ENCODE assay signal across 8 cellular contexts in the genomic region with DNA sequence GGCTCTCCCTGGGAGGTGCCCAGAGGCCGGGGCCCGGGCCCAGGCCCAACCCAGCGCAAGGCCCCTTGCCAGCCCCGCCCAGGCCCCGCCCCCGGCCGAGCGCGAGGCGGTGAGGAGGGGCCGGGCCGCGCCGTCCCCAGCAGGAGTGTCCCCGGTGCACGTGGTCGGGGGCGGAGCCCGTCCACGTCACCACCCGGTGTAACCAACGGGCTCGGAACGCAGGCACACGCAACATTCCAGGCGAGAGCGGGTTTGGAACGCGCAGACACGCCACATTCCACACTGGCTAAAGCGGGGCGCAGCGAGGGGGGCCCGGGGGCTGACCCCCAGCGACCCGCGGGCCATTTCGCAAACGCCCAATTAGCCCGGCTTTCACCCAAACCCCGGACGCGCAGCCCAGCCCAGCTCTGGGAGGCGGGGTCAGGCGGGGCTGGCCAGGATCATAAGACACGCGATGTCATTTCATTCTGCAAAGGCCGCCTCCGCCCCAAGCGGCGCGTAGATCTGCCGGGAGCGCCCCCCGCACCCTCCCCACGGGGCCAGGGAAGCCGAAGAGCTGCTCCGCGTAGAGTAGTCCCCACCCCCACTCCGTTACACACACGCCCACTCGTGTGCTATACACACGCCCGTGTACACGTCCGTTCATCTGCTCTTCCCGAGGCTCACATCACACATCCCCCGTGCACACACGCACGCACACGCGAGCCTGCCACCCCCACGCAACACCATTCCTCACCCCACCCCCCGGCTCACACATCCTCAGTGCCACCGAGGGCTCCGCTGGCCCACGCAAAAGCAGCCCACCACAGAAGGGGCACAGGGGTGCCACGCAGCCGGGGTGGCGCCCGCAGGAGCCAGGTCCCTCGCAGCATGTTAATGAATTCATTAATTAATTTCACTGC. TPM values are rescaled to one million over a fixed set of nuclear protein-coding genes. Genes with fewer than 3 reads are reported as not detected.
DNase-seq lines count a peak whose midpoint lies in the region; ATAC-seq and TF ChIP-seq lines count a peak whose summit lies in the region.

No MANE protein-coding gene starts in this region.

- under 1% methylated on average over 44 of the region's 82 CpGs for WGBS in hepatocyte (ENCODE audit: low lambda C conversion rate, missing lambda C conversion rate)
- WGBS in aorta, 2 donors, result 1% methylated on average over 65 to 82 of the region's 82 CpGs

- ATAC-seq in HG02763 (IDR thresholded peaks at IDR 0.05; ENCODE audit: unreplicated experiment) (peak; percentile 35), aorta (ENCODE audit: low FRiP score) (peak; percentile 85)

- in situ Hi-C loops in GM13977 (cut with MboI; ENCODE audit: low pct_unique_long_range_greater_than_20kb, low sequenced_read_pairs, unreplicated experiment), result no loop called here
- in situ Hi-C loops in astrocyte of the cerebellum (cut with HindIII; ENCODE audit: low sequenced_read_pairs), result no loop called here

- H3K4me1 ChIP-seq in hepatocyte (ENCODE audit: insufficient read depth), result peaks cover 45% of the 10 kb centered on the region
- peaks cover 0 to 2% of the 10 kb centered on the region in 2 donors for H3K4me1 ChIP-seq in aorta (ENCODE audit: control insufficient read depth in 1 of 2, insufficient read depth in 2 of 2, low read length in 2 of 2)

- peaks cover 11% of the 10 kb centered on the region for H4K20me1 ChIP-seq in hepatocyte (ENCODE audit: insufficient read depth, poor library complexity, severe bottlenecking)

- no peaks in the 10 kb centered on the region for H3K27me3 ChIP-seq in hepatocyte
- no peaks in the 10 kb centered on the region for H3K27me3 ChIP-seq in aorta (ENCODE audit: control insufficient read depth in 1 of 2, insufficient read depth in 2 of 2, low read length in 1 of 2)

- H3K9me3 ChIP-seq in hepatocyte (ENCODE audit: low read depth), result no peaks in the 10 kb centered on the region
- H3K9me3 ChIP-seq in aorta (ENCODE audit: control insufficient read depth, low read length), result no peaks in the 10 kb centered on the region

- H3K36me3 ChIP-seq in hepatocyte (replicated peaks; ENCODE audit: insufficient read depth, low read depth) (no peaks in the 10 kb centered on the region), aorta (ENCODE audit: control insufficient read depth in 1 of 2, insufficient read depth in 2 of 2, low read length in 1 of 2) (no peaks in the 10 kb centered on the region)

- peak; percentile 10 for TF ChIP-seq CTCF in GM13977 (IDR thresholded peaks at IDR 0.05; ENCODE audit: extremely low read depth, insufficient read depth, missing control alignments)
- no peak for TF ChIP-seq CTCF in astrocyte of the cerebellum (IDR thresholded peaks at IDR 0.05; ENCODE audit: low read depth, low read length, missing control alignments)
- TF ChIP-seq CTCF in hepatocyte (IDR thresholded peaks at IDR 0.05; ENCODE audit: poor library complexity), result no peak

- peak overlapping the region; percentile 99 for H3K27ac ChIP-seq in hepatocyte
- H3K27ac ChIP-seq in aorta (ENCODE audit: low read depth in 1 of 2, low read length in 2 of 2), result peak overlapping the region; percentile 69 to 97

- H3K4me2 ChIP-seq in hepatocyte, result peak overlapping the region; percentile 95

- no peaks in the 10 kb centered on the region for H3K9me2 ChIP-seq in hepatocyte (replicated peaks; ENCODE audit: insufficient read depth)

- DNase-seq in GM13977 (ENCODE audit: low spot score) (peak; percentile 98), NCI-H1436 treated with DMSO at 0.1 percent for 48 hours (lab: John Stamatoyannopoulos, UW) (peak; percentile 76), T-helper 9 cell (peak; percentile 91), astrocyte of the cerebellum (ENCODE audit: low read depth) (peak; percentile 76), hepatocyte (ENCODE audit: low spot score) (peak; percentile 99), renal cortical epithelial cell (ENCODE audit: low read depth) (peak; percentile 84), aorta (peak; percentile 97 to 98)

- no peak overlapping the region for H2AFZ ChIP-seq in hepatocyte

- intact Hi-C loops in aorta (cut with DNase I), result no loop called here

- peaks cover 40% of the 10 kb centered on the region for H3K79me2 ChIP-seq in hepatocyte

- H3K4me3 ChIP-seq in astrocyte of the cerebellum (ENCODE audit: low read depth, low read length), result peak overlapping the region; percentile 99
- H3K4me3 ChIP-seq in hepatocyte, result peak overlapping the region; percentile 97
- peak overlapping the region; percentile 65 to 75 for H3K4me3 ChIP-seq in aorta (ENCODE audit: low read length in 2 of 2)

RNA-seq across cellular contexts. Expression of a gene that starts 1.0 kb away (rescaled TPM):
- total RNA-seq in hepatocyte, result 4.9 and 11.2 TPM in 2 replicates
- polyA plus RNA-seq in hepatocyte, result 8.9 and 9.9 TPM in 2 replicates
- total RNA-seq in renal cortical epithelial cell, result 1.6 and 9.8 TPM in 2 replicates
- total RNA-seq in aorta, result 10 to 100 TPM; 28.3 to 35.7 TPM
- 1 to 10 TPM; 8.3 to 9.0 TPM for polyA plus RNA-seq in aorta

Comparison
In these comparisons a context has a peak if more than half of its experiments do, and no peak if none do; other contexts are left out.
1. Peak in every context shown above with its lines: DNase-seq, ATAC-seq, H3K4me3 ChIP-seq and H3K27ac ChIP-seq.